Comparison of ENCODE assay signal across 8 cellular contexts in the genomic region with DNA sequence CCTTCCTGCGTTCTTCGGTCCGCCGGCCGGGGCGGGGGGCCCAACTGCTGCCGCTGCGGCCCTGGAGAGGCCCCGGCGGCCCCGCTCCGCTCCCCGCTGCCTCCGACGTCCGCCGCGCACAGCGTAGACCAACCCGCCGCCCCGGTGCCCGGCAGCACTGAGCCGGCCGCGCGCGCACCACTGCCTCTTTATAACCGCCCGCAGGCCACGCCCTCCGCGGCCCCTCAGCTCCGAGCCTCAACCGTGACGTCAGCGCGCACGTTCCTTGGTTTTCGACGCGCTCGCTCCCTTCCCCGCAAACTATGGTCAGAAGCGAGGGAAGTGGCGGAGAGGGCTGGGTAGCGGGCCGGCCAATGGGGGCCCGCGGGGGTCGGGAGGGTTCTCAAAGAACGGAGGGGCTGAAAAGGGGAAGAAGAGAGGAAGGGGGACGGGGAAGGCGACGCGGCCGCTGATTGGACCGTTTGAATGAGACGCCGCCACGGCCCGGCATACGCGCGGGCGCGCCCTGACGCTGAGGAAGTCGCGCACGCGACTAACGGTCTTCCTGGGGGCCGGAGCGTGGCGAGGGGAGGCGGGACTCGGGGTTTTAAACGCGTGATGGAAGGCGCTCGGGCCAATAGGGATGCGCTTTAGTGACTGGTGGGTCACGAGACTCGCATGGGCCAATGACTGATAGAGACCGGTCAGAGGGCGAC. TPM values are rescaled to one million over a fixed set of nuclear protein-coding genes. Genes with fewer than 3 reads are reported as not detected.
DNase-seq lines count a peak whose midpoint lies in the region; ATAC-seq lines count a peak whose summit lies in the region.

A gene (minus strand): TSS at position 164 of the 695 bp plus-strand sequence. CDS start 199 bp downstream, outside the sequence.

- H3K9me3 Mint-ChIP-seq in memory B cell = peaks cover 8% of the 10 kb centered on the region

- peak within 1 kb of the TSS; percentile 85 for H3K4me3 ChIP-seq in effector memory CD4-positive, alpha-beta T cell (ENCODE audit: insufficient read depth, low read depth, low read length, poor library complexity, severe bottlenecking)

- peak within 1 kb of the TSS; percentile 97 for H3K27ac ChIP-seq in effector memory CD4-positive, alpha-beta T cell (ENCODE audit: insufficient read depth, low read length, poor library complexity, severe bottlenecking)

- peaks cover 16% of the 10 kb centered on the region for H3K36me3 ChIP-seq in effector memory CD4-positive, alpha-beta T cell (ENCODE audit: control insufficient read depth, insufficient read depth, low read length)

- no peaks in the 10 kb centered on the region for H3K9me3 ChIP-seq in effector memory CD4-positive, alpha-beta T cell (ENCODE audit: control insufficient read depth, low read length)

- H3K27ac Mint-ChIP-seq in memory B cell = peak within 1 kb of the TSS; percentile 98

- H3K36me3 Mint-ChIP-seq in memory B cell = peaks cover 18% of the 10 kb centered on the region

- H3K4me3 Mint-ChIP-seq in memory B cell = peak within 1 kb of the TSS; percentile 92

- no peaks in the 10 kb centered on the region for H3K27me3 Mint-ChIP-seq in memory B cell

- H3K4me1 ChIP-seq in effector memory CD4-positive, alpha-beta T cell (ENCODE audit: control insufficient read depth, insufficient read depth, low read length, poor library complexity, severe bottlenecking) = peaks cover 14% of the 10 kb centered on the region

- no peaks in the 10 kb centered on the region for H3K27me3 ChIP-seq in effector memory CD4-positive, alpha-beta T cell (replicated peaks; ENCODE audit: control insufficient read depth, insufficient read depth, low read length, poor library complexity, severe bottlenecking)

- H3K4me1 Mint-ChIP-seq in memory B cell = peaks cover 17% of the 10 kb centered on the region

- DNase-seq in COLO668 (lab: John Stamatoyannopoulos, UW; ENCODE audit: unreplicated experiment) = peak; percentile 98
- DNase-seq in HT1080 (ENCODE audit: low read depth) = peak; percentile 99
- DNase-seq in NOMO-1 treated with DMSO at 0.1 percent for 48 hours (lab: John Stamatoyannopoulos, UW; ENCODE audit: unreplicated experiment) = peak; percentile 99
- DNase-seq in activated CD8-positive, alpha-beta memory T cell treated with anti-CD3 and anti-CD28 coated beads for 4 hours (ENCODE audit: low read depth in 2 of 2) = peak; percentile 92 to 95
- DNase-seq in effector memory CD4-positive, alpha-beta T cell = peak; percentile 95 to 97 (median 96)
- peak; percentile 96 to 98 for DNase-seq in memory B cell (ENCODE audit: low spot score in 2 of 2)
- peak; percentile 92 for DNase-seq in stimulated activated CD8-positive, alpha-beta memory T cell treated with anti-CD3 and anti-CD28 coated beads, Interleukin-12 subunit alpha, Interleukin-12 subunit beta, amount 100 ng/mL, for 24 hours (ENCODE audit: extremely low read depth)

- ATAC-seq in GM21360 (IDR thresholded peaks at IDR 0.05; ENCODE audit: unreplicated experiment) = peak; percentile 78
- peak; percentile 82 for ATAC-seq in memory B cell (ENCODE audit: low read depth)

RNA-seq across cellular contexts. Expression of the gene that starts here (rescaled TPM):
- 646 and 1,047 TPM in 2 replicates for total RNA-seq in HT1080 (2014; rRNA removed; shearing (Covaris generic))
- 489 and 848 TPM in 2 replicates for polyA plus RNA-seq in HT1080 (2015; cell fraction: cytosol; rRNA removed)
- polyA plus RNA-seq in HT1080 (2015; cell fraction: nucleus; rRNA removed) = 144 and 251 TPM in 2 replicates

Comparison
In these comparisons a context has a peak if more than half of its experiments do, and no peak if none do; other contexts are left out.
1. Peak in every context shown above with its lines: DNase-seq, ATAC-seq, H3K4me3 ChIP-seq and H3K27ac ChIP-seq.